ENCODE assay signal across 9 cellular contexts in genomic region chr6:134177236-134177635, GRCh38.
DNase-seq lines count a peak whose midpoint lies in the region; TF ChIP-seq lines count a peak whose summit lies in the region.
"Had no signal": no experiment of that assay in that cellular context is flagged by ENCODE, and none has a peak within 500 bp of the region (broad histone marks: within the 10 kb centered on the region; RNA-seq: fewer than 3 reads in every experiment).

No MANE protein-coding gene starts in this region.

- H3K9me2 ChIP-seq in Loucy (replicated peaks; ENCODE audit: low read depth, low read length) = no peaks in the 10 kb centered on the region

- H3F3A ChIP-seq in Loucy (ENCODE audit: low read depth) = no peaks in the 10 kb centered on the region

- H3K9ac ChIP-seq in Loucy (ENCODE audit: low read depth, low read length, poor library complexity, severe bottlenecking) (no peak overlapping the region), duodenal mucosa (ENCODE audit: low read depth in 1 of 2, low read length in 2 of 2) (peak overlapping the region; percentile 63 to 87)

- no peaks in the 10 kb centered on the region for H3K36me3 ChIP-seq in Loucy (ENCODE audit: insufficient read depth, low read length)
- H3K36me3 ChIP-seq in duodenal mucosa (ENCODE audit: control insufficient read depth in 1 of 2, insufficient read depth in 2 of 2, low read length in 2 of 2) = peaks cover 13 to 19% of the 10 kb centered on the region in 2 donors

- H3K27ac Mint-ChIP-seq in neural crest cell (ENCODE audit: unreplicated experiment) = no peak overlapping the region

- H3K4me3 ChIP-seq in AG04449 (ENCODE audit: low read depth, low read length) = peak overlapping the region; percentile 58
- peak overlapping the region; percentile 73 for H3K4me3 ChIP-seq in Loucy (ENCODE audit: low read length, poor library complexity, severe bottlenecking)
- peak overlapping the region; percentile 68 to 79 for H3K4me3 ChIP-seq in duodenal mucosa (ENCODE audit: low read depth in 1 of 2, low read length in 2 of 2)

- H2AFZ ChIP-seq in Loucy (ENCODE audit: low read length) = no peak overlapping the region

- peaks cover 29% of the 10 kb centered on the region for H3K4me1 ChIP-seq in Loucy (ENCODE audit: insufficient read depth, low read length, poor library complexity, severe bottlenecking)
- H3K4me1 ChIP-seq in duodenal mucosa (ENCODE audit: control insufficient read depth in 1 of 2, insufficient read depth in 2 of 2, low read length in 2 of 2) = peaks cover 9 to 13% of the 10 kb centered on the region in 2 donors

- peak overlapping the region; percentile 87 for H3K4me3 Mint-ChIP-seq in neural crest cell

- DNase-seq in AG04449 (ENCODE audit: low read depth, low spot score) (no peak), neural crest cell (ENCODE audit: low read depth, low spot score) (no peak), hypothalamus (lab: John Stamatoyannopoulos, UW) (no peak), putamen (ENCODE audit: low spot score) (no peak), GM03348 (ENCODE audit: low spot score) (no peak), NCI-H345 treated with DMSO at 0.1 percent for 48 hours (lab: John Stamatoyannopoulos, UW; ENCODE audit: unreplicated experiment) (no peak)
- DNase-seq: NCI-H187 treated with DMSO at 0.1 percent for 48 hours had no signal

- H3K27ac ChIP-seq in duodenal mucosa (ENCODE audit: low read depth, low read length) = peak overlapping the region; percentile 74

- peak overlapping the region; percentile 86 for H3K4me2 ChIP-seq in Loucy (ENCODE audit: low read depth, low read length, poor library complexity, severe bottlenecking)

- H3K27me3 ChIP-seq in Loucy (ENCODE audit: insufficient read depth, low read length, poor library complexity, severe bottlenecking) = no peaks in the 10 kb centered on the region
- no peaks in the 10 kb centered on the region for H3K27me3 ChIP-seq in duodenal mucosa (ENCODE audit: control insufficient read depth in 1 of 2, insufficient read depth in 2 of 2, low read length in 2 of 2)

- no peaks in the 10 kb centered on the region; the same call in 1 of the 2 replicates for H3K79me2 ChIP-seq in Loucy (ENCODE audit: insufficient read depth, low read length)

- peaks cover 28% of the 10 kb centered on the region for H3K27me3 Mint-ChIP-seq in neural crest cell (ENCODE audit: low read depth)

- H4K20me1 ChIP-seq in Loucy (ENCODE audit: insufficient read depth, low read length, poor library complexity, severe bottlenecking) = no peaks in the 10 kb centered on the region

- no peaks in the 10 kb centered on the region for H3K9me3 Mint-ChIP-seq in neural crest cell

- H3K4me1 Mint-ChIP-seq in neural crest cell = peaks cover 31% of the 10 kb centered on the region

- no peaks in the 10 kb centered on the region for H3K36me3 Mint-ChIP-seq in neural crest cell (ENCODE audit: low read depth)

- POLR2A ChIA-PET in AG04449 (lab: Yijun Ruan, JAX) = interaction anchor here (0.6 to 1.8 kb wide), 5 partner anchors 246 to 650 kb away, joined by 3 to 6 read pairs (median 3); no protein-coding TSS in a partner anchor

- CTCF ChIA-PET in AG04449 (lab: Yijun Ruan, JAX) = interaction anchor here (0.7 to 5.0 kb wide), 31 partner anchors 15 to 763 kb away, joined by 3 to 45 read pairs (median 4); no protein-coding TSS in a partner anchor

- H3K9me3 ChIP-seq in Loucy (ENCODE audit: insufficient read depth, low read depth, low read length) (no peaks in the 10 kb centered on the region), duodenal mucosa (ENCODE audit: control insufficient read depth in 1 of 2, low read length in 2 of 2) (peaks cover 0 to 2% of the 10 kb centered on the region in 2 donors)

- no peak for TF ChIP-seq CTCF in AG04449 (IDR thresholded peaks at IDR 0.05; ENCODE audit: insufficient read depth, low read length, missing control alignments)
- TF ChIP-seq CTCF in Loucy (conservative IDR thresholded peaks at IDR 0.05; ENCODE audit: low read length) = no peak
- no peak for TF ChIP-seq CTCF in neural crest cell (conservative IDR thresholded peaks at IDR 0.05)
